In genomic region chr1:1875932-1876331, GRCh38 we compare ENCODE assay signal across 13 cellular contexts. TPM values are rescaled to one million over a fixed set of nuclear protein-coding genes. Genes with fewer than 3 reads are reported as not detected.
DNase-seq lines count a peak whose midpoint lies in the region; ATAC-seq and TF ChIP-seq lines count a peak whose summit lies in the region.
"Had no signal": no experiment of that assay in that cellular context is flagged by ENCODE, and none has a peak within 500 bp of the region (broad histone marks: within the 10 kb centered on the region; RNA-seq: fewer than 3 reads in every experiment).

No MANE protein-coding gene starts in this region.

- no peak overlapping the region for H3K4me3 ChIP-seq in mesenchymal stem cell (ENCODE audit: insufficient read depth in 1 of 2, low read depth in 1 of 2, low read length in 2 of 2)
- H3K4me3 ChIP-seq: gastrocnemius medialis had no signal

- CTCF ChIA-PET in Calu3 (lab: Charles Lee): no interaction called here

- no peak overlapping the region for H3K23ac ChIP-seq in mesenchymal stem cell (ENCODE audit: low read length in 2 of 2)

- H2BK5ac ChIP-seq in mesenchymal stem cell (ENCODE audit: low read depth, low read length, poor library complexity, severe bottlenecking): no peak overlapping the region

- H2BK15ac ChIP-seq in mesenchymal stem cell (ENCODE audit: low read depth, poor library complexity, severe bottlenecking): no peak overlapping the region

- no peak overlapping the region for H2AFZ ChIP-seq in mesenchymal stem cell (ENCODE audit: low read depth, low read length)

- no peak overlapping the region for H2BK120ac ChIP-seq in mesenchymal stem cell (ENCODE audit: low read depth, low read length)

- peaks cover 43 to 56% of the 10 kb centered on the region in 2 experiments for H3K36me3 ChIP-seq in mesenchymal stem cell (ENCODE audit: control insufficient read depth in 1 of 2, insufficient read depth in 2 of 2, low read depth in 1 of 2, low read length in 2 of 2)
- H3K36me3 ChIP-seq: gastrocnemius medialis had no signal

- no peak overlapping the region for H3K4me2 ChIP-seq in mesenchymal stem cell (ENCODE audit: low read length, poor library complexity, severe bottlenecking)

- no peak overlapping the region for H4K91ac ChIP-seq in mesenchymal stem cell (ENCODE audit: low read length)

- no peaks in the 10 kb centered on the region for H3K27me3 ChIP-seq in mesenchymal stem cell (ENCODE audit: control insufficient read depth in 1 of 2, insufficient read depth in 1 of 2, low read length in 2 of 2)
- H3K27me3 ChIP-seq: gastrocnemius medialis had no signal

- no peak overlapping the region for H3K14ac ChIP-seq in mesenchymal stem cell (ENCODE audit: low read length in 2 of 2)

- peaks cover 77% of the 10 kb centered on the region for H3K4me1 Mint-ChIP-seq in activated T-cell treated with anti-CD3 and anti-CD28 coated beads, Interleukin-2, amount 50 U/mL, for 72 hours (ENCODE audit: low read depth)
- peaks cover 39% of the 10 kb centered on the region for H3K4me1 Mint-ChIP-seq in Calu3 (ENCODE audit: low read depth, unreplicated experiment)

- H3K79me1 ChIP-seq in mesenchymal stem cell (replicated peaks; ENCODE audit: low read length, poor library complexity, severe bottlenecking): no peaks in the 10 kb centered on the region

- no peaks in the 10 kb centered on the region for H3K9me3 Mint-ChIP-seq in activated T-cell treated with anti-CD3 and anti-CD28 coated beads, Interleukin-2, amount 50 U/mL, for 72 hours
- H3K9me3 Mint-ChIP-seq in Calu3 (ENCODE audit: low read depth, unreplicated experiment): no peaks in the 10 kb centered on the region

- no peak overlapping the region for H2BK12ac ChIP-seq in mesenchymal stem cell (ENCODE audit: low read length in 2 of 2)

- H3K36me3 Mint-ChIP-seq in activated T-cell treated with anti-CD3 and anti-CD28 coated beads, Interleukin-2, amount 50 U/mL, for 72 hours (ENCODE audit: insufficient read depth in 2 of 2): peaks cover 12 to 46% of the 10 kb centered on the region in 2 donors
- H3K36me3 Mint-ChIP-seq in Calu3 (ENCODE audit: insufficient read depth, unreplicated experiment): peaks cover 41% of the 10 kb centered on the region

- peak overlapping the region; percentile 77 to 84 for H3K4me3 Mint-ChIP-seq in activated T-cell treated with anti-CD3 and anti-CD28 coated beads, Interleukin-2, amount 50 U/mL, for 72 hours
- H3K4me3 Mint-ChIP-seq in Calu3 (ENCODE audit: low read depth, unreplicated experiment): no peak overlapping the region

- H2AK5ac ChIP-seq in mesenchymal stem cell (ENCODE audit: low read length, severe bottlenecking): no peak overlapping the region

- ATAC-seq in activated T-cell treated with anti-CD3 and anti-CD28 coated beads, Interleukin-2, amount 50 U/mL, for 72 hours (replicated peaks in 1 of 2): peak; percentile 93
- ATAC-seq: gastrocnemius medialis had no signal

- H3K27ac Mint-ChIP-seq in activated T-cell treated with anti-CD3 and anti-CD28 coated beads, Interleukin-2, amount 50 U/mL, for 72 hours: peak overlapping the region; percentile 94
- no peak overlapping the region for H3K27ac Mint-ChIP-seq in Calu3 (ENCODE audit: unreplicated experiment)

- DNase-seq in stimulated activated CD4-positive, alpha-beta T cell treated with anti-CD3 and anti-CD28 coated beads, Interleukin-4, amount 100 ng/mL, for 24 hours: peak; percentile 30
- DNase-seq in stimulated activated CD4-positive, alpha-beta T cell treated with anti-CD3 and anti-CD28 coated beads, Interleukin-4, amount 100 ng/mL, for 1 hour: no peak
- DNase-seq in activated T-cell treated with anti-CD3 and anti-CD28 coated beads, Interleukin-2, amount 50 U/mL, for 72 hours: peak; percentile 61 to 70
- DNase-seq in mesenchymal stem cell (no peak), NCI-H1930 (lab: John Stamatoyannopoulos, UW) (no peak), DMS153 treated with DMSO at 0.1 percent for 48 hours (lab: John Stamatoyannopoulos, UW; ENCODE audit: unreplicated experiment) (no peak), dedifferentiated amniotic fluid mesenchymal stem cell (ENCODE audit: extremely low spot score) (no peak), Calu3 (no peak)
- DNase-seq: gastrocnemius medialis, NCI-H187 treated with DMSO at 0.1 percent for 48 hours, NCI-H510A had no signal

- peak overlapping the region; percentile 1 for H3K27ac ChIP-seq in mesenchymal stem cell (ENCODE audit: low read length, poor library complexity, severe bottlenecking)
- H3K27ac ChIP-seq: gastrocnemius medialis had no signal

- intact Hi-C loops in Calu3 (cut with micrococcal nuclease; ENCODE audit: unreplicated experiment): no loop called here

- no peaks in the 10 kb centered on the region for H3K9me3 ChIP-seq in mesenchymal stem cell (ENCODE audit: control insufficient read depth, low read length)
- H3K9me3 ChIP-seq: gastrocnemius medialis had no signal

- no peak overlapping the region for H3K4ac ChIP-seq in mesenchymal stem cell (ENCODE audit: low read depth in 1 of 2, low read length in 2 of 2)

- no peak for TF ChIP-seq CTCF in Calu3 (IDR thresholded peaks at IDR 0.05; ENCODE audit: unreplicated experiment)

- 100% methylated on average over 1 of the region's 1 CpG for WGBS in mesenchymal stem cell

- H4K8ac ChIP-seq in mesenchymal stem cell (ENCODE audit: low read length): no peak overlapping the region

- no peaks in the 10 kb centered on the region for H3K27me3 Mint-ChIP-seq in activated T-cell treated with anti-CD3 and anti-CD28 coated beads, Interleukin-2, amount 50 U/mL, for 72 hours (ENCODE audit: low read depth)
- no peaks in the 10 kb centered on the region for H3K27me3 Mint-ChIP-seq in Calu3 (ENCODE audit: unreplicated experiment)

- no TSS peak for BruUV-seq in Calu3 (replicated peaks; lab: Mats Ljungman, UMichigan)

- H3K18ac ChIP-seq in mesenchymal stem cell (ENCODE audit: low read depth in 1 of 2, low read length in 2 of 2): no peak overlapping the region

- no peak overlapping the region for H3K9ac ChIP-seq in mesenchymal stem cell (ENCODE audit: low read length)

- peaks cover 20% of the 10 kb centered on the region for H3K4me1 ChIP-seq in mesenchymal stem cell (ENCODE audit: control insufficient read depth, insufficient read depth, low read depth, low read length)

RNA-seq across cellular contexts. Expression of gene GNB1, which starts 15.0 kb away (rescaled TPM):
- 100 to 1,000 TPM; 350 to 418 TPM for total RNA-seq in activated T-cell treated with anti-CD3 and anti-CD28 coated beads, Interleukin-2, amount 50 U/mL, for 72 hours
- 252 TPM for polyA plus RNA-seq in mesenchymal stem cell (2013, experiment 1 of 2)
- 253 TPM for polyA plus RNA-seq in mesenchymal stem cell (2013, experiment 2 of 2)
- total RNA-seq in Calu3 (2022): 251 and 252 TPM in 2 replicates

RNA-seq across cellular contexts. Expression of gene CALML6, which starts 39.1 kb away (rescaled TPM):
- total RNA-seq in activated T-cell treated with anti-CD3 and anti-CD28 coated beads, Interleukin-2, amount 50 U/mL, for 72 hours: 1 to 10 TPM; 1.8 TPM
- 0.25 TPM for polyA plus RNA-seq in mesenchymal stem cell (2013, experiment 1 of 2)
- polyA plus RNA-seq in mesenchymal stem cell (2013, experiment 2 of 2): 0.25 TPM
- 0.59 and 1.3 TPM in 2 replicates for total RNA-seq in Calu3 (2022)
- total RNA-seq: HT1080, lung microvascular endothelial cell had no signal

RNA-seq across cellular contexts. Expression of gene TMEM52, which starts 43.1 kb away (rescaled TPM):
- total RNA-seq in activated T-cell treated with anti-CD3 and anti-CD28 coated beads, Interleukin-2, amount 50 U/mL, for 72 hours: 1 to 10 TPM in 1 of 2 donors, under 1 TPM in 1; 0.88 to 1.0 TPM
- polyA plus RNA-seq in mesenchymal stem cell (2013, experiment 1 of 2): 0.95 TPM
- 1.1 TPM for polyA plus RNA-seq in mesenchymal stem cell (2013, experiment 2 of 2)
- 0.64 and 1.1 TPM in 2 replicates for total RNA-seq in Calu3 (2022)

Comparison
In these comparisons a context has a peak if more than half of its experiments do, and no peak if none do; other contexts are left out.
1. DNase-seq: peak in stimulated activated CD4-positive, alpha-beta T cell treated with anti-CD3 and anti-CD28 coated beads, Interleukin-4, amount 100 ng/mL, for 24 hours (single experiment) and activated T-cell treated with anti-CD3 and anti-CD28 coated beads, Interleukin-2, amount 50 U/mL, for 72 hours (2 of 2); none in stimulated activated CD4-positive, alpha-beta T cell treated with anti-CD3 and anti-CD28 coated beads, Interleukin-4, amount 100 ng/mL, for 1 hour (single experiment), mesenchymal stem cell (single experiment), NCI-H1930 (0 of 2), DMS153 treated with DMSO at 0.1 percent for 48 hours (single experiment), dedifferentiated amniotic fluid mesenchymal stem cell (single experiment) and Calu3 (single experiment).